1 cellular context compared by ENCODE assay signal in the genomic region with DNA sequence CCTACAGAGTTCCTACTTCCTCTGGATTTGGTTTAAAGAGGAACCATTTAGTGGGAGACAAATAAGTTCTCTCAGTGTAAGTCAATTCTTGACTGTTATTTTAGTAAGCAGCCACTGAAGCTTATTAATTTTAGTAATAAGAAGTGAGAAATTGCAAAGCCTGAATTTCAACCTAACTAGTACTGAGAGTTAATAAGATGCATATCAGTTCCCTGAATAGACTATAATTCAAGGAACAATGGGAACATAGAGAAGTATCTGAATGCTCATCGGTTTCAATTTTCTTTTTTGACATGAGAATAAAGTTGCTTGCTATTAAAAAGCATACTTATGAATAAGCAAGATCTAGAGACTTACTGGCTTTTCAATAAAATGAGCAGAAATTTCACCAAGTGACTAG.
TF ChIP-seq lines count a peak whose summit lies in the region.

No MANE protein-coding gene starts in this region.

TF ChIP-seq in HCT116, 20 proteins besides CTCF, POLR2A, EP300 and RAD21 (continued from another document):
- TF ChIP-seq, protein P1, sequence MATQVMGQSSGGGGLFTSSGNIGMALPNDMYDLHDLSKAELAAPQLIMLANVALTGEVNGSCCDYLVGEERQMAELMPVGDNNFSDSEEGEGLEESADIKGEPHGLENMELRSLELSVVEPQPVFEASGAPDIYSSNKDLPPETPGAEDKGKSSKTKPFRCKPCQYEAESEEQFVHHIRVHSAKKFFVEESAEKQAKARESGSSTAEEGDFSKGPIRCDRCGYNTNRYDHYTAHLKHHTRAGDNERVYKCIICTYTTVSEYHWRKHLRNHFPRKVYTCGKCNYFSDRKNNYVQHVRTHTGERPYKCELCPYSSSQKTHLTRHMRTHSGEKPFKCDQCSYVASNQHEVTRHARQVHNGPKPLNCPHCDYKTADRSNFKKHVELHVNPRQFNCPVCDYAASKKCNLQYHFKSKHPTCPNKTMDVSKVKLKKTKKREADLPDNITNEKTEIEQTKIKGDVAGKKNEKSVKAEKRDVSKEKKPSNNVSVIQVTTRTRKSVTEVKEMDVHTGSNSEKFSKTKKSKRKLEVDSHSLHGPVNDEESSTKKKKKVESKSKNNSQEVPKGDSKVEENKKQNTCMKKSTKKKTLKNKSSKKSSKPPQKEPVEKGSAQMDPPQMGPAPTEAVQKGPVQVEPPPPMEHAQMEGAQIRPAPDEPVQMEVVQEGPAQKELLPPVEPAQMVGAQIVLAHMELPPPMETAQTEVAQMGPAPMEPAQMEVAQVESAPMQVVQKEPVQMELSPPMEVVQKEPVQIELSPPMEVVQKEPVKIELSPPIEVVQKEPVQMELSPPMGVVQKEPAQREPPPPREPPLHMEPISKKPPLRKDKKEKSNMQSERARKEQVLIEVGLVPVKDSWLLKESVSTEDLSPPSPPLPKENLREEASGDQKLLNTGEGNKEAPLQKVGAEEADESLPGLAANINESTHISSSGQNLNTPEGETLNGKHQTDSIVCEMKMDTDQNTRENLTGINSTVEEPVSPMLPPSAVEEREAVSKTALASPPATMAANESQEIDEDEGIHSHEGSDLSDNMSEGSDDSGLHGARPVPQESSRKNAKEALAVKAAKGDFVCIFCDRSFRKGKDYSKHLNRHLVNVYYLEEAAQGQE (IDR thresholded peaks at IDR 0.05; ENCODE audit: low read depth) = no peak
- TF ChIP-seq ELF1 (IDR thresholded peaks at IDR 0.05; ENCODE audit: borderline replicate concordance, low read depth) = no peak
- TF ChIP-seq POLR2AphosphoS5 (IDR thresholded peaks at IDR 0.05; ENCODE audit: low read depth, low read length) = no peak
- no peak for TF ChIP-seq SP1 (IDR thresholded peaks at IDR 0.05; ENCODE audit: low read depth)
- TF ChIP-seq MAX (IDR thresholded peaks at IDR 0.05) = no peak
- no peak for TF ChIP-seq EZH2 (IDR thresholded peaks at IDR 0.05)
- TF ChIP-seq CBX3 (IDR thresholded peaks at IDR 0.05; ENCODE audit: low read depth) = no peak
- TF ChIP-seq YY1 (IDR thresholded peaks at IDR 0.05; ENCODE audit: extremely low read depth, insufficient replicate concordance, low read depth, low read length) = no peak
- TF ChIP-seq SRF (IDR thresholded peaks at IDR 0.05; ENCODE audit: low read depth) = no peak
